ENCODE assay signal across 8 cellular contexts in the genomic region with DNA sequence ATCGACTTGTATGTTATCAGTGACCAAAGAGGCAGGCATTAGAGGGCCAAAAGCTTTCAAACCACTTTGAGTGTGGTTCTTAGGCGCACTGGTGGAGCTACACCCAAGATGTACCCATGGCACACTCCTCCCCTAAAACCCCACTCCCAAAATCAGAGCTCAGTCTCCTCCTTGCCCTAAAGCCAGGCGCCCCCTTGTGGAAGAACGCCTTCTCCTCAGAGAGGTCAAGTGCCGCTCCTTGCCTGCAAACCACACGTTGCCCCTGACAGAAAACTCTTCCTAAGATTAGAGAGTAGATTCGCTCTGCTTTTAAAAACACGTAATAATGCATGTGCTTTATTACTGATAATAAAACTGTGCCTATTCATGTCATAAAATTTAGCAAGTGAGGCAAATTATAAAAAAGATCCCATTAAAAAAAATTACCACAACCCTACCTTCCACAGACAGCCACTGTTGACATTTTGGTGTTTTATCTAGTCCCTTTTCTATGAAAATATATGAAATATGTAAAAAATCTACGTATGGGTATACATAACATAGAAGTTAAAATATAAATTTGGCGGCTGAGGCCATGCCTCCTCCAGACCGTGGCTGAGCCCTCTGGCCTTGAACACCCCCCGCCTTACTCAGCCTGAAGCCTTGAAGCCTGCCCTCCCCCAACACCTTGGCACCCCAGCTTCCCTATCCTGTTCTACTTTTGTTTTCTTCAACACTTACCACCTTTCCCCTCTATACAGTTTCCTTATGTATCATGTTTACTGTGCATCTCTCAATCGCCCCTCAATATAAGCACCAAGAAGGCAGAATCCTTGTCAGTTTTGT. TPM values are rescaled to one million over a fixed set of nuclear protein-coding genes. Genes with fewer than 3 reads are reported as not detected.
A peak's percentile ranks its signal among the peaks of the same experiment; 100 is the strongest.
DNase-seq lines count a peak whose midpoint lies in the region; ATAC-seq, FAIRE-seq and TF ChIP-seq lines count a peak whose summit lies in the region.

No MANE protein-coding gene starts in this region.

- H3K27me3 Mint-ChIP-seq in osteocyte (ENCODE audit: unreplicated experiment): no peaks in the 10 kb centered on the region

- H3K27me3 ChIP-seq in tibial artery: no peaks in the 10 kb centered on the region

- no peak overlapping the region for H3K4me3 ChIP-seq in tibial artery

- intact Hi-C loops in tibial artery (cut with DNase I; ENCODE audit: low total_unique reads): loop anchor here (5.0 to 10.0 kb wide), 2 partner anchors 56 to 107 kb away; a partner anchor contains a TSS

- H3K9me3 Mint-ChIP-seq in osteocyte (ENCODE audit: unreplicated experiment): no peaks in the 10 kb centered on the region

- peak; percentile 80 for TF ChIP-seq CTCF in osteocyte (IDR thresholded peaks at IDR 0.05)
- TF ChIP-seq CTCF in tibial artery (IDR thresholded peaks at IDR 0.05): peak; percentile 66 to 68

- FAIRE-seq in frontal cortex (lab: Jason Lieb, UNC): no peak

- no peak overlapping the region for H3K4me3 Mint-ChIP-seq in osteocyte (ENCODE audit: unreplicated experiment)

- H3K36me3 ChIP-seq in tibial artery: no peaks in the 10 kb centered on the region

- no peaks in the 10 kb centered on the region for H3K36me3 Mint-ChIP-seq in osteocyte (ENCODE audit: unreplicated experiment)

- no peaks in the 10 kb centered on the region for H3K4me1 ChIP-seq in tibial artery

- H3K9me3 ChIP-seq in tibial artery: no peaks in the 10 kb centered on the region

- H3K4me1 Mint-ChIP-seq in osteocyte (ENCODE audit: unreplicated experiment): peaks cover 9% of the 10 kb centered on the region

- no peak overlapping the region for H3K27ac ChIP-seq in tibial artery

- ATAC-seq in HG03159 (IDR thresholded peaks at IDR 0.05; ENCODE audit: unreplicated experiment): peak; percentile 47
- ATAC-seq in HG03097 (IDR thresholded peaks at IDR 0.05; ENCODE audit: low FRiP score, unreplicated experiment): no peak

- DNase-seq in CMK (ENCODE audit: low read depth): peak; percentile 39
- DNase-seq in SHP77 treated with DMSO at 0.1 percent for 48 hours (lab: John Stamatoyannopoulos, UW): peak; percentile 22
- DNase-seq in activated effector memory CD4-positive, alpha-beta T cell treated with Interleukin-2 at 50 U/mL for 16 hours: peak; percentile 61
- DNase-seq in frontal cortex (ENCODE audit: low spot score in 2 of 2): peak; percentile 28 to 60
- peak; percentile 88 for DNase-seq in osteocyte (ENCODE audit: extremely low spot score, unreplicated experiment)
- peak; percentile 78 to 81 for DNase-seq in tibial artery

- H3K27ac Mint-ChIP-seq in osteocyte (ENCODE audit: unreplicated experiment): no peak overlapping the region

RNA-seq across cellular contexts. Expression of a gene that starts 33.5 kb away (rescaled TPM):
- 0.41 TPM for total RNA-seq in frontal cortex
- total RNA-seq in osteocyte: not detected in 2 replicates

Comparison
In these comparisons a context has a peak if more than half of its experiments do, and no peak if none do; other contexts are left out.
1. DNase-seq: peak in every context shown above with its lines; median percentile 88 in osteocyte; 80 in tibial artery; 61 in activated effector memory CD4-positive, alpha-beta T cell treated with Interleukin-2 at 50 U/mL for 16 hours; 44 in frontal cortex; 39 in CMK; 22 in SHP77 treated with DMSO at 0.1 percent for 48 hours.